ENCODE assay signal across 27 cellular contexts in genomic region chr19:19656451-19657396, GRCh38.
A peak's percentile ranks its signal among the peaks of the same experiment; 100 is the strongest.
DNase-seq lines count a peak whose midpoint lies in the region; ATAC-seq and FAIRE-seq lines count a peak whose summit lies in the region.
"Had no signal": no experiment of that assay in that cellular context is flagged by ENCODE, and none has a peak within 500 bp of the region (broad histone marks: within the 10 kb centered on the region; RNA-seq: fewer than 3 reads in every experiment).

No MANE protein-coding gene starts in this region.

- no peaks in the 10 kb centered on the region for H3K27me3 Mint-ChIP-seq in activated naive CD4-positive, alpha-beta T cell treated with anti-CD3 and anti-CD28 coated beads, Interleukin-2, amount 10 ng/mL, durations not matched to agents 7 days and 5 days
- H3K27me3 Mint-ChIP-seq: naive thymus-derived CD8-positive, alpha-beta T cell; T-helper 17 cell had no signal

- CTCF ChIA-PET in activated naive CD4-positive, alpha-beta T cell treated with anti-CD3 and anti-CD28 coated beads, Interleukin-2, amount 10 ng/mL, durations not matched to agents 7 days and 5 days (lab: Charles Lee): no interaction called here

- H3K4me3 Mint-ChIP-seq in activated naive CD4-positive, alpha-beta T cell treated with anti-CD3 and anti-CD28 coated beads, Interleukin-2, amount 10 ng/mL, durations not matched to agents 7 days and 5 days: no peak overlapping the region
- H3K4me3 Mint-ChIP-seq in stimulated activated effector memory CD8-positive, alpha-beta T cell treated with anti-CD3 and anti-CD28 coated beads, Interleukin-12 subunit alpha, Interleukin-12 subunit beta, amount 100 ng/mL, for 72 hours: no peak overlapping the region
- H3K4me3 Mint-ChIP-seq: activated CD8-positive, alpha-beta T cell treated with anti-CD3 and anti-CD28 coated beads, Interleukin-2, amount 10 ng/mL, durations not matched to agents 7 days and 5 days; mesothelial cell of epicardium; naive thymus-derived CD8-positive, alpha-beta T cell; T-helper 17 cell had no signal

- DNase-seq in activated naive CD4-positive, alpha-beta T cell treated with anti-CD3 and anti-CD28 coated beads, Interleukin-2, amount 10 ng/mL, durations not matched to agents 7 days and 5 days: no peak
- no peak for DNase-seq in activated naive CD4-positive, alpha-beta T cell treated with Interleukin-2 at 50 U/mL for 16 hours
- DNase-seq in GM19239 (ENCODE audit: insufficient read length, low spot score): peak; percentile 1
- peak; percentile 3 for DNase-seq in hepatic stellate cell (ENCODE audit: low spot score)
- DNase-seq in stimulated activated effector memory CD8-positive, alpha-beta T cell treated with anti-CD3 and anti-CD28 coated beads, Interleukin-12 subunit alpha, Interleukin-12 subunit beta, amount 100 ng/mL, for 72 hours (ENCODE audit: low spot score in 2 of 2): no peak
- DNase-seq in activated gamma-delta T cell (lab: John Stamatoyannopoulos, UW): no peak
- DNase-seq in iPS-NIHi7 (ENCODE audit: extremely low spot score): no peak
- DNase-seq: activated CD8-positive, alpha-beta T cell treated with anti-CD3 and anti-CD28 coated beads, Interleukin-2, amount 10 ng/mL, durations not matched to agents 7 days and 5 days; activated T-cell treated with anti-CD3 and anti-CD28 coated beads for 4 hours; amniotic stem cell; COR-L47; effector CD8-positive, alpha-beta T cell; foreskin keratinocyte; GM23248; left ventricle myocardium superior; NCI-H146; stimulated activated CD4-positive, alpha-beta T cell treated with anti-CD3 and anti-CD28 coated beads, Interleukin-15, amount 100 ng/mL, for 24 hours; T-helper 17 cell; trophoblast cell had no signal

- ATAC-seq in stimulated activated effector memory CD8-positive, alpha-beta T cell treated with anti-CD3 and anti-CD28 coated beads, Interleukin-12 subunit alpha, Interleukin-12 subunit beta, amount 100 ng/mL, for 72 hours: no peak
- ATAC-seq in GM21717 (IDR thresholded peaks at IDR 0.05; ENCODE audit: unreplicated experiment): no peak
- ATAC-seq: activated CD8-positive, alpha-beta T cell treated with anti-CD3 and anti-CD28 coated beads, Interleukin-2, amount 10 ng/mL, durations not matched to agents 7 days and 5 days; foreskin keratinocyte; left ventricle myocardium superior; naive thymus-derived CD8-positive, alpha-beta T cell; pancreas; sciatic nerve; T-helper 17 cell had no signal

- H3K36me3 Mint-ChIP-seq in activated naive CD4-positive, alpha-beta T cell treated with anti-CD3 and anti-CD28 coated beads, Interleukin-2, amount 10 ng/mL, durations not matched to agents 7 days and 5 days: peaks cover 63% of the 10 kb centered on the region
- peaks cover 96% of the 10 kb centered on the region for H3K36me3 Mint-ChIP-seq in stimulated activated effector memory CD8-positive, alpha-beta T cell treated with anti-CD3 and anti-CD28 coated beads, Interleukin-12 subunit alpha, Interleukin-12 subunit beta, amount 100 ng/mL, for 72 hours

- peaks cover 11% of the 10 kb centered on the region for H3K4me1 Mint-ChIP-seq in activated naive CD4-positive, alpha-beta T cell treated with anti-CD3 and anti-CD28 coated beads, Interleukin-2, amount 10 ng/mL, durations not matched to agents 7 days and 5 days
- H3K4me1 Mint-ChIP-seq in stimulated activated effector memory CD8-positive, alpha-beta T cell treated with anti-CD3 and anti-CD28 coated beads, Interleukin-12 subunit alpha, Interleukin-12 subunit beta, amount 100 ng/mL, for 72 hours: peaks cover 22% of the 10 kb centered on the region

- H3K9me3 Mint-ChIP-seq in activated naive CD4-positive, alpha-beta T cell treated with anti-CD3 and anti-CD28 coated beads, Interleukin-2, amount 10 ng/mL, durations not matched to agents 7 days and 5 days: no peaks in the 10 kb centered on the region
- no peaks in the 10 kb centered on the region for H3K9me3 Mint-ChIP-seq in stimulated activated effector memory CD8-positive, alpha-beta T cell treated with anti-CD3 and anti-CD28 coated beads, Interleukin-12 subunit alpha, Interleukin-12 subunit beta, amount 100 ng/mL, for 72 hours
- H3K9me3 Mint-ChIP-seq: mesothelial cell of epicardium; naive thymus-derived CD8-positive, alpha-beta T cell had no signal

- H3K27ac Mint-ChIP-seq in activated naive CD4-positive, alpha-beta T cell treated with anti-CD3 and anti-CD28 coated beads, Interleukin-2, amount 10 ng/mL, durations not matched to agents 7 days and 5 days: peak overlapping the region; percentile 24
- peak overlapping the region; percentile 34 for H3K27ac Mint-ChIP-seq in stimulated activated effector memory CD8-positive, alpha-beta T cell treated with anti-CD3 and anti-CD28 coated beads, Interleukin-12 subunit alpha, Interleukin-12 subunit beta, amount 100 ng/mL, for 72 hours
- H3K27ac Mint-ChIP-seq: activated CD8-positive, alpha-beta T cell treated with anti-CD3 and anti-CD28 coated beads, Interleukin-2, amount 10 ng/mL, durations not matched to agents 7 days and 5 days; mesothelial cell of epicardium; T-helper 17 cell had no signal

- FAIRE-seq in GM19239 (lab: Jason Lieb, UNC): no peak
- FAIRE-seq: A204.1, bronchial epithelial cell, colon, pancreas had no signal

Comparison
In these comparisons a context has a peak if more than half of its experiments do, and no peak if none do; other contexts are left out.
1. DNase-seq: peak in GM19239 (single experiment) and hepatic stellate cell (single experiment); none in activated naive CD4-positive, alpha-beta T cell treated with anti-CD3 and anti-CD28 coated beads, Interleukin-2, amount 10 ng/mL, durations not matched to agents 7 days and 5 days (single experiment), activated naive CD4-positive, alpha-beta T cell treated with Interleukin-2 at 50 U/mL for 16 hours (single experiment), stimulated activated effector memory CD8-positive, alpha-beta T cell treated with anti-CD3 and anti-CD28 coated beads, Interleukin-12 subunit alpha, Interleukin-12 subunit beta, amount 100 ng/mL, for 72 hours (0 of 2), activated gamma-delta T cell (single experiment) and iPS-NIHi7 (single experiment).